In genomic region chr18:51195602-51196115, GRCh38 we compare ENCODE assay signal across 8 cellular contexts.
A peak's percentile ranks its signal among the peaks of the same experiment; 100 is the strongest.
DNase-seq lines count a peak whose midpoint lies in the region; ATAC-seq and TF ChIP-seq lines count a peak whose summit lies in the region.

No MANE protein-coding gene starts in this region.

- no peaks in the 10 kb centered on the region for H3K36me3 ChIP-seq in neutrophil

- no peaks in the 10 kb centered on the region for H3K27me3 Mint-ChIP-seq in activated T-cell treated with anti-CD3 and anti-CD28 coated beads, Interleukin-2, amount 50 U/mL, for 24 hours

- peak overlapping the region; percentile 95 for H3K27ac Mint-ChIP-seq in activated T-cell treated with anti-CD3 and anti-CD28 coated beads, Interleukin-2, amount 50 U/mL, for 24 hours

- TF ChIP-seq CTCF in HL-60 (IDR thresholded peaks at IDR 0.05; ENCODE audit: insufficient read depth, low read length) (no peak), fibroblast of pulmonary artery (IDR thresholded peaks at IDR 0.05; ENCODE audit: low read length, missing control alignments) (no peak), neutrophil (IDR thresholded peaks at IDR 0.05) (no peak)

- DNase-seq in CD1c-positive myeloid dendritic cell (ENCODE audit: extremely low spot score) (peak; percentile 29), HL-60 (ENCODE audit: low read depth in 1 of 2, low spot score in 1 of 2) (peak; percentile 52 to 73), NCI-H748 treated with DMSO at 0.1 percent for 48 hours (lab: John Stamatoyannopoulos, UW) (peak; percentile 86), fibroblast of pulmonary artery (ENCODE audit: low read depth) (peak; percentile 43)
- peak; percentile 39 for DNase-seq in activated T-cell treated with anti-CD3 and anti-CD28 coated beads, Interleukin-2, amount 50 U/mL, for 24 hours

- H3K36me3 Mint-ChIP-seq in activated T-cell treated with anti-CD3 and anti-CD28 coated beads, Interleukin-2, amount 50 U/mL, for 24 hours (ENCODE audit: low read depth): peaks cover 54% of the 10 kb centered on the region

- H3K4me3 ChIP-seq in HL-60 (replicated peaks; ENCODE audit: insufficient read depth, low read length) (peak overlapping the region; percentile 73), fibroblast of pulmonary artery (replicated peaks; ENCODE audit: low read depth, low read length) (peak overlapping the region; percentile 81), neutrophil (ENCODE audit: low read depth in 1 of 2, low read length in 1 of 2) (peak overlapping the region; percentile 70 to 91)

- H3K4me1 ChIP-seq in neutrophil (ENCODE audit: control insufficient read depth in 1 of 2, insufficient read depth in 1 of 2, low read depth in 1 of 2, low read length in 1 of 2): peaks cover 24 to 26% of the 10 kb centered on the region in 2 experiments

- ATAC-seq in HG03521 (IDR thresholded peaks at IDR 0.05; ENCODE audit: unreplicated experiment) (no peak), GM18873 (IDR thresholded peaks at IDR 0.05; ENCODE audit: low FRiP score, unreplicated experiment) (no peak)

- peak overlapping the region; percentile 85 for H3K27ac ChIP-seq in HL-60 (replicated peaks)
- peak overlapping the region; percentile 92 for H3K27ac ChIP-seq in neutrophil

- peaks cover 2% of the 10 kb centered on the region for H3K9me3 Mint-ChIP-seq in activated T-cell treated with anti-CD3 and anti-CD28 coated beads, Interleukin-2, amount 50 U/mL, for 24 hours

- H3K9me3 ChIP-seq in neutrophil: no peaks in the 10 kb centered on the region

- peak overlapping the region; percentile 97 for H3K4me3 Mint-ChIP-seq in activated T-cell treated with anti-CD3 and anti-CD28 coated beads, Interleukin-2, amount 50 U/mL, for 24 hours

- H3K4me1 Mint-ChIP-seq in activated T-cell treated with anti-CD3 and anti-CD28 coated beads, Interleukin-2, amount 50 U/mL, for 24 hours (ENCODE audit: low read depth): peaks cover 46% of the 10 kb centered on the region

- H3K27me3 ChIP-seq in HL-60 (ENCODE audit: insufficient read depth, poor library complexity, severe bottlenecking) (no peaks in the 10 kb centered on the region), neutrophil (no peaks in the 10 kb centered on the region)

Comparison
In these comparisons a context has a peak if more than half of its experiments do, and no peak if none do; other contexts are left out.
1. DNase-seq: peak in every context shown above with its lines; median percentile 86 in NCI-H748 treated with DMSO at 0.1 percent for 48 hours; 62 in HL-60; 43 in fibroblast of pulmonary artery; 39 in activated T-cell treated with anti-CD3 and anti-CD28 coated beads, Interleukin-2, amount 50 U/mL, for 24 hours; 29 in CD1c-positive myeloid dendritic cell.